1 cellular context compared by ENCODE assay signal in genomic region chr2:153455856-153456255, GRCh38.
TF ChIP-seq lines count a peak whose summit lies in the region.

No MANE protein-coding gene starts in this region.

TF ChIP-seq in GM23338, 12 proteins besides CTCF, POLR2A, EP300 and RAD21:
- TF ChIP-seq REST (IDR thresholded peaks at IDR 0.05; ENCODE audit: unreplicated experiment) = no peak
- TF ChIP-seq ZNF331 (CRISPR knock-in tag; IDR thresholded peaks at IDR 0.05; ENCODE audit: low read depth) = no peak
- TF ChIP-seq ETS1 (IDR thresholded peaks at IDR 0.05) = no peak
- no peak for TF ChIP-seq EZH2 (IDR thresholded peaks at IDR 0.05; ENCODE audit: low read depth, unreplicated experiment)
- no peak for TF ChIP-seq JUNB (IDR thresholded peaks at IDR 0.05; ENCODE audit: unreplicated experiment)
- TF ChIP-seq ZNF462 (CRISPR knock-in tag; IDR thresholded peaks at IDR 0.05) = no peak
- no peak for TF ChIP-seq EZH2phosphoT487 (IDR thresholded peaks at IDR 0.05; ENCODE audit: unreplicated experiment)
- TF ChIP-seq CREB1 (CRISPR knock-in tag; IDR thresholded peaks at IDR 0.05; ENCODE audit: low read depth) = no peak
